ENCODE assay signal across 9 cellular contexts in the genomic region with DNA sequence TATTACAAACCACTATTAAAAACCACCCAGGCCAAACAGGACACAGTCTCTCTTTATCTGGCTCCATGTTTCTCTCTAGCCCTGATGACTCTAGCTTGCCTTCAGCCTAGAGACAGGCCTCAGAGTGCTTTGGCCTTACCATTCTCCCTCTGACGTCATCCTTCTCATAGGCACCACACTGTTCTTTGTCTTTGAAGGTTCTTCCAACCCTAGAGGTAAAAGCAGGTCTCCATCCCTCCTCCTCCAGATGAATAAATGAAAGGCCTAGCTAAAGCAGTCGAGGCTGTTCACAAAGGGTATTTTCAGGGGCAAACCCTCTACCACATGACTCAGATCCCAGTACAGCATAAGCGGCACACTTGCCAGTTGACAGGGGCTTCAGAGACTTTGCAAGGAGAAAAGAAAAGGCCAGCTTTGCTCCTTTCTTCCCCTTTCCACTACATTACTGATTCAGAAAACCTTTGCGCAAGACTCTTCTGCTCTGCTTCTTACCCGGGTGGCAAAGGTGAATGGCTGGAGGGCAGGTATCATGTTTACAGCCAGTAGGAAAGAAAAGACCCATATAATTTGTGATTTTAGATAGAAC. TPM values are rescaled to one million over a fixed set of nuclear protein-coding genes. Genes with fewer than 3 reads are reported as not detected.
A peak's percentile ranks its signal among the peaks of the same experiment; 100 is the strongest.
DNase-seq lines count a peak whose midpoint lies in the region; ATAC-seq and TF ChIP-seq lines count a peak whose summit lies in the region.
"Had no signal": no experiment of that assay in that cellular context is flagged by ENCODE, and none has a peak within 500 bp of the region (broad histone marks: within the 10 kb centered on the region; RNA-seq: fewer than 3 reads in every experiment).

No MANE protein-coding gene starts in this region.

- ATAC-seq in GM18511 (IDR thresholded peaks at IDR 0.05; ENCODE audit: unreplicated experiment) (peak; percentile 36), GM21737 (IDR thresholded peaks at IDR 0.05; ENCODE audit: unreplicated experiment) (peak; percentile 21), Panc1 (peak; percentile 69)
- ATAC-seq in naive thymus-derived CD4-positive, alpha-beta T cell, result peak; percentile 26
- ATAC-seq: right cardiac atrium had no signal

- in situ Hi-C loops in Panc1 (cut with HindIII; ENCODE audit: low pct_unique_long_range_greater_than_20kb, low sequenced_read_pairs), result no loop called here

- H3K9me3 ChIP-seq in Panc1 (ENCODE audit: control insufficient read depth, insufficient read depth, low read depth, low read length) (no peaks in the 10 kb centered on the region), smooth muscle cell (replicated peaks; ENCODE audit: low read depth) (no peaks in the 10 kb centered on the region)
- H3K9me3 ChIP-seq in naive thymus-derived CD4-positive, alpha-beta T cell (ENCODE audit: control insufficient read depth in 2 of 3, low read length in 3 of 3), result no peaks in the 10 kb centered on the region

- 82% methylated on average over 5 of the region's 5 CpGs for WGBS in smooth muscle cell (ENCODE audit: low lambda C conversion rate)

- DNase-seq in Panc1 (ENCODE audit: low read depth, low spot score), result no peak
- no peak for DNase-seq in naive thymus-derived CD4-positive, alpha-beta T cell
- DNase-seq in COLO668 (lab: John Stamatoyannopoulos, UW; ENCODE audit: unreplicated experiment), result no peak
- DNase-seq in smooth muscle cell (lab: John Stamatoyannopoulos, UW; ENCODE audit: unreplicated experiment), result no peak
- DNase-seq in stimulated activated CD4-positive, alpha-beta T cell treated with anti-CD3 and anti-CD28 coated beads, Interleukin-2, amount 100 ng/mL, for 24 hours, result no peak
- DNase-seq: NCI-H524 treated with DMSO at 0.1 percent for 48 hours, right cardiac atrium had no signal

- BruUV-seq in Panc1 (replicated peaks; lab: Mats Ljungman, UMichigan), result no TSS peak

- peak overlapping the region in 1 of 10 donors; percentile 14 for H3K4me3 Mint-ChIP-seq in naive thymus-derived CD4-positive, alpha-beta T cell

- H3K27ac Mint-ChIP-seq in naive thymus-derived CD4-positive, alpha-beta T cell, result peak overlapping the region in 7 of 9 donors; percentile 1 to 73 (median 40)

- intact Hi-C loops in Panc1 (cut with micrococcal nuclease; ENCODE audit: unreplicated experiment), result no loop called here
- intact Hi-C loops in naive thymus-derived CD4-positive, alpha-beta T cell (cut with micrococcal nuclease), result loop anchor here in 1 of 2 donors (2.0 kb wide), 1 partner anchor 18 kb away; no protein-coding TSS in a partner anchor

- H3K4me3 ChIP-seq in Panc1 (ENCODE audit: low read depth in 2 of 2, low read length in 2 of 2) (no peak overlapping the region), smooth muscle cell (no peak overlapping the region)
- no peak overlapping the region for H3K4me3 ChIP-seq in naive thymus-derived CD4-positive, alpha-beta T cell (ENCODE audit: low read length)

- H3K27me3 ChIP-seq in Panc1 (ENCODE audit: control insufficient read depth, insufficient read depth, low read length), result no peaks in the 10 kb centered on the region
- H3K27me3 ChIP-seq in naive thymus-derived CD4-positive, alpha-beta T cell (ENCODE audit: control insufficient read depth in 2 of 2, insufficient read depth in 2 of 2, low read length in 2 of 2), result no peaks in the 10 kb centered on the region
- no peaks in the 10 kb centered on the region for H3K27me3 ChIP-seq in smooth muscle cell (ENCODE audit: low read depth)

- no peaks in the 10 kb centered on the region for H3K36me3 ChIP-seq in Panc1 (ENCODE audit: control insufficient read depth, insufficient read depth, low read length)
- H3K36me3 ChIP-seq in naive thymus-derived CD4-positive, alpha-beta T cell (ENCODE audit: control insufficient read depth in 2 of 3, insufficient read depth in 3 of 3, low read length in 3 of 3), result peaks cover 0 to 8% (median 0%) of the 10 kb centered on the region in 3 experiments
- no peaks in the 10 kb centered on the region for H3K36me3 ChIP-seq in smooth muscle cell (ENCODE audit: low read depth)

- H3K27me3 Mint-ChIP-seq in naive thymus-derived CD4-positive, alpha-beta T cell, result no peaks in the 10 kb centered on the region

- POLR2A ChIA-PET in Panc1 (lab: Charles Lee), result interaction anchor here (0.7 kb wide), 1 partner anchor 152 kb away, joined by 3 read pairs; no protein-coding TSS in a partner anchor
- POLR2A ChIA-PET in naive thymus-derived CD4-positive, alpha-beta T cell (lab: Charles Lee), result interaction anchor here (0.6 to 1.6 kb wide), 6 partner anchors 11 to 1341 kb away, joined by 3 to 10 read pairs (median 3); no protein-coding TSS in a partner anchor

- peaks cover 0 to 5% (median 0%) of the 10 kb centered on the region in 11 donors for H3K9me3 Mint-ChIP-seq in naive thymus-derived CD4-positive, alpha-beta T cell

- H2AFZ ChIP-seq in smooth muscle cell (ENCODE audit: low read depth), result no peak overlapping the region

- H3K4me1 ChIP-seq in Panc1 (ENCODE audit: control insufficient read depth, insufficient read depth, low read length) (peaks cover 17% of the 10 kb centered on the region), smooth muscle cell (ENCODE audit: low read depth) (no peaks in the 10 kb centered on the region)
- H3K4me1 ChIP-seq in naive thymus-derived CD4-positive, alpha-beta T cell (ENCODE audit: control insufficient read depth in 2 of 2, insufficient read depth in 2 of 2, low read length in 2 of 2), result peaks cover 0 to 15% of the 10 kb centered on the region in 2 donors

- H3K9ac ChIP-seq in smooth muscle cell (ENCODE audit: low read depth), result no peak overlapping the region

- H3K79me2 ChIP-seq in smooth muscle cell (ENCODE audit: low read depth), result no peaks in the 10 kb centered on the region

- H4K20me1 ChIP-seq in smooth muscle cell (ENCODE audit: low read depth), result no peaks in the 10 kb centered on the region

- H3F3A ChIP-seq in smooth muscle cell (ENCODE audit: low read depth), result no peaks in the 10 kb centered on the region

- H3K4me2 ChIP-seq in smooth muscle cell, result no peak overlapping the region

- CTCF ChIA-PET in Panc1 (lab: Charles Lee), result interaction anchor here (0.6 kb wide), 1 partner anchor 63 kb away, joined by 3 read pairs; no protein-coding TSS in a partner anchor
- CTCF ChIA-PET in naive thymus-derived CD4-positive, alpha-beta T cell (lab: Charles Lee), result interaction anchor here (0.6 to 2.2 kb wide), 7 partner anchors 10 to 76 kb away, joined by 3 to 9 read pairs (median 3); a partner anchor contains a TSS

- peaks cover 0 to 58% (median 13%) of the 10 kb centered on the region in 5 donors for H3K36me3 Mint-ChIP-seq in naive thymus-derived CD4-positive, alpha-beta T cell

- TF ChIP-seq CTCF in Panc1 (IDR thresholded peaks at IDR 0.05) (no peak), smooth muscle cell (IDR thresholded peaks at IDR 0.05; ENCODE audit: borderline replicate concordance, insufficient read depth, poor library complexity, severe bottlenecking) (no peak)

- peaks cover 9 to 57% (median 13%) of the 10 kb centered on the region in 7 donors for H3K4me1 Mint-ChIP-seq in naive thymus-derived CD4-positive, alpha-beta T cell

- peak overlapping the region; percentile 51 for H3K27ac ChIP-seq in Panc1 (ENCODE audit: low read length)
- no peak overlapping the region for H3K27ac ChIP-seq in naive thymus-derived CD4-positive, alpha-beta T cell (ENCODE audit: low read depth, low read length)
- no peak overlapping the region for H3K27ac ChIP-seq in smooth muscle cell (ENCODE audit: low read depth)

RNA-seq across cellular contexts. Expression of a gene that starts 14.8 kb away (rescaled TPM):
- 78.5 TPM for total RNA-seq in Panc1 (2021; ENCODE audit: unreplicated experiment)
- polyA plus RNA-seq in Panc1 (2012; ENCODE audit: insufficient read length), result 47.6 TPM
- total RNA-seq in naive thymus-derived CD4-positive, alpha-beta T cell, result 10 to 100 TPM in 1 of 5 experiments, 1 to 10 TPM in 4; 1.1 to 49.5 (median 4.5) TPM
- 1 to 10 TPM; 2.6 to 4.8 TPM for polyA plus RNA-seq in naive thymus-derived CD4-positive, alpha-beta T cell
- total RNA-seq in smooth muscle cell, result 5.5 and 5.6 TPM in 2 replicates
- polyA plus RNA-seq in smooth muscle cell, result 2.4 and 6.2 TPM in 2 replicates

RNA-seq across cellular contexts. Expression of a gene that starts 33.8 kb away (rescaled TPM):
- total RNA-seq in Panc1 (2021; ENCODE audit: unreplicated experiment), result 819 TPM
- polyA plus RNA-seq in Panc1 (2012; ENCODE audit: insufficient read length), result 815 TPM
- 100 to 1,000 TPM; 394 to 702 (median 437) TPM for total RNA-seq in naive thymus-derived CD4-positive, alpha-beta T cell
- 100 to 1,000 TPM; 612 to 833 TPM for polyA plus RNA-seq in naive thymus-derived CD4-positive, alpha-beta T cell
- 158 and 173 TPM in 2 replicates for total RNA-seq in smooth muscle cell
- polyA plus RNA-seq in smooth muscle cell, result 393 and 438 TPM in 2 replicates

RNA-seq across cellular contexts. Expression of a gene that starts 34.8 kb away (rescaled TPM):
- total RNA-seq in Panc1 (2021; ENCODE audit: unreplicated experiment) (308 TPM), smooth muscle cell (156 and 181 TPM in 2 replicates)
- polyA plus RNA-seq in Panc1 (2012; ENCODE audit: insufficient read length), result 136 TPM
- total RNA-seq in naive thymus-derived CD4-positive, alpha-beta T cell, result 100 to 1,000 TPM; 103 to 214 (median 155) TPM
- 100 to 1,000 TPM in 1 of 2 donors, 10 to 100 TPM in 1; 86.9 to 111 TPM for polyA plus RNA-seq in naive thymus-derived CD4-positive, alpha-beta T cell
- polyA plus RNA-seq in smooth muscle cell, result 118 and 119 TPM in 2 replicates
